ENCODE assay signal across 7 cellular contexts in the genomic region with DNA sequence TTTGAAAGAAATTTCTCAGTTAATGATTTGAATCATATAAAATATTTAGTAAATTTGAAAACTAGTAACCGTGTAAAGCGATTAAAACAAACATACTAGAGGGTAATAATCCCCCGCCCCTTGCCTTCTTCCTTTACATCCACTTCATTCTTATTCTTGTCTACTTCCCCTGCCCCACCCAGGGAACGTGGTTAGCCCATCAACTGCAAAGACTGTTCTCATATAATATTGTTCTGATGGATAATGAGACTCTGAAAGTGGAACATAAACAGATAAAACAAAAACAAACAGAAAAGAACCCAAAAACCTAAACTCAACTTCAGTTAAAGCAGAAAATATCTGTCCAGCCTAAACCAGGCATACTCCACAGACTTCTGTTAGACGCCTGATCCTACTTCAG.
A peak's percentile ranks its signal among the peaks of the same experiment; 100 is the strongest.
DNase-seq lines count a peak whose midpoint lies in the region; ATAC-seq and TF ChIP-seq lines count a peak whose summit lies in the region.
"Not testable (repeated sequence)": the region's sequence is repeated elsewhere in the genome, so short reads cannot be mapped to it uniquely, and the experiment has no call there.

No MANE protein-coding gene starts in this region.

- H3K9me3 Mint-ChIP-seq in activated CD4-positive, alpha-beta T cell treated with anti-CD3 and anti-CD28 coated beads, Interleukin-2, amount 10 ng/mL, durations not matched to agents 24 days and 14 days; activated naive CD4-positive, alpha-beta T cell treated with anti-CD3 and anti-CD28 coated beads for 36 hours: not testable (repeated sequence)

- H3K4me1 ChIP-seq in RWPE2 (ENCODE audit: insufficient read depth, poor library complexity, severe bottlenecking); stomach: not testable (repeated sequence)

- TF ChIP-seq POLR2A in stomach (IDR thresholded peaks at IDR 0.05), result not testable (repeated sequence)

- WGBS in stomach, 5 donors, result 56 to 79% (median 59%) methylated on average over 2 to 4 of the region's 5 CpGs

- TF ChIP-seq EP300 in stomach (IDR thresholded peaks at IDR 0.05), result not testable (repeated sequence)

- H3K27ac Mint-ChIP-seq in activated CD4-positive, alpha-beta T cell treated with anti-CD3 and anti-CD28 coated beads, Interleukin-2, amount 10 ng/mL, durations not matched to agents 24 days and 14 days; activated naive CD4-positive, alpha-beta T cell treated with anti-CD3 and anti-CD28 coated beads for 36 hours: not testable (repeated sequence)

- H3K4me1 Mint-ChIP-seq in activated CD4-positive, alpha-beta T cell treated with anti-CD3 and anti-CD28 coated beads, Interleukin-2, amount 10 ng/mL, durations not matched to agents 24 days and 14 days; activated naive CD4-positive, alpha-beta T cell treated with anti-CD3 and anti-CD28 coated beads for 36 hours (ENCODE audit: low read depth): not testable (repeated sequence)

- CTCF ChIA-PET in activated naive CD4-positive, alpha-beta T cell treated with anti-CD3 and anti-CD28 coated beads for 36 hours (lab: Charles Lee), result not testable (repeated sequence)

- H3K9me3 ChIP-seq in RWPE2 (ENCODE audit: severe bottlenecking); stomach: not testable (repeated sequence)

- not testable (repeated sequence) for H3K4me3 Mint-ChIP-seq in activated CD4-positive, alpha-beta T cell treated with anti-CD3 and anti-CD28 coated beads, Interleukin-2, amount 10 ng/mL, durations not matched to agents 24 days and 14 days; activated naive CD4-positive, alpha-beta T cell treated with anti-CD3 and anti-CD28 coated beads for 36 hours

- not testable (repeated sequence) for H3K27ac ChIP-seq in RWPE2 (ENCODE audit: poor library complexity, severe bottlenecking); stomach

- intact Hi-C loops in activated CD4-positive, alpha-beta T cell treated with anti-CD3 and anti-CD28 coated beads, Interleukin-2, amount 10 ng/mL, durations not matched to agents 24 days and 14 days (cut with micrococcal nuclease); activated naive CD4-positive, alpha-beta T cell treated with anti-CD3 and anti-CD28 coated beads for 36 hours (cut with micrococcal nuclease); cardiac septum (cut with DNase I); sciatic nerve (cut with DNase I); stomach (cut with DNase I; ENCODE audit: low total_unique reads): not testable (repeated sequence)

- not testable (repeated sequence) for H3K27me3 ChIP-seq in RWPE2 (ENCODE audit: insufficient read depth, poor library complexity, severe bottlenecking); stomach

- not testable (repeated sequence) for ATAC-seq in RWPE2 (ENCODE audit: low read depth); sciatic nerve

- peak; percentile 7 for DNase-seq in RWPE2 (ENCODE audit: low spot score)
- DNase-seq in activated CD4-positive, alpha-beta T cell treated with anti-CD3 and anti-CD28 coated beads, Interleukin-2, amount 10 ng/mL, durations not matched to agents 24 days and 14 days, result peak; percentile 51
- DNase-seq in activated CD8-positive, alpha-beta memory T cell treated with anti-CD3 and anti-CD28 coated beads, Interleukin-2, amount 50 U/mL, for 48 hours, result peak; percentile 12
- DNase-seq in activated naive CD4-positive, alpha-beta T cell treated with anti-CD3 and anti-CD28 coated beads for 36 hours, result peak; percentile 5
- DNase-seq in cardiac septum (ENCODE audit: low spot score), result peak; percentile 9
- DNase-seq in sciatic nerve (ENCODE audit: low spot score), result peak; percentile 3
- peak; percentile 7 for DNase-seq in stomach

- not testable (repeated sequence) for H3K36me3 ChIP-seq in RWPE2 (ENCODE audit: low read depth); stomach

- not testable (repeated sequence) for H3K4me3 ChIP-seq in RWPE2 (ENCODE audit: severe bottlenecking); stomach

- not testable (repeated sequence) for H3K27me3 Mint-ChIP-seq in activated CD4-positive, alpha-beta T cell treated with anti-CD3 and anti-CD28 coated beads, Interleukin-2, amount 10 ng/mL, durations not matched to agents 24 days and 14 days; activated naive CD4-positive, alpha-beta T cell treated with anti-CD3 and anti-CD28 coated beads for 36 hours (ENCODE audit: low read depth)

- TF ChIP-seq CTCF in RWPE2 (IDR thresholded peaks at IDR 0.05; ENCODE audit: poor library complexity, severe bottlenecking); stomach (IDR thresholded peaks at IDR 0.05): not testable (repeated sequence)

- H3K36me3 Mint-ChIP-seq in activated CD4-positive, alpha-beta T cell treated with anti-CD3 and anti-CD28 coated beads, Interleukin-2, amount 10 ng/mL, durations not matched to agents 24 days and 14 days (ENCODE audit: low read depth); activated naive CD4-positive, alpha-beta T cell treated with anti-CD3 and anti-CD28 coated beads for 36 hours (ENCODE audit: low read depth): not testable (repeated sequence)
